Comparison of ENCODE assay signal across 8 cellular contexts in the genomic region with DNA sequence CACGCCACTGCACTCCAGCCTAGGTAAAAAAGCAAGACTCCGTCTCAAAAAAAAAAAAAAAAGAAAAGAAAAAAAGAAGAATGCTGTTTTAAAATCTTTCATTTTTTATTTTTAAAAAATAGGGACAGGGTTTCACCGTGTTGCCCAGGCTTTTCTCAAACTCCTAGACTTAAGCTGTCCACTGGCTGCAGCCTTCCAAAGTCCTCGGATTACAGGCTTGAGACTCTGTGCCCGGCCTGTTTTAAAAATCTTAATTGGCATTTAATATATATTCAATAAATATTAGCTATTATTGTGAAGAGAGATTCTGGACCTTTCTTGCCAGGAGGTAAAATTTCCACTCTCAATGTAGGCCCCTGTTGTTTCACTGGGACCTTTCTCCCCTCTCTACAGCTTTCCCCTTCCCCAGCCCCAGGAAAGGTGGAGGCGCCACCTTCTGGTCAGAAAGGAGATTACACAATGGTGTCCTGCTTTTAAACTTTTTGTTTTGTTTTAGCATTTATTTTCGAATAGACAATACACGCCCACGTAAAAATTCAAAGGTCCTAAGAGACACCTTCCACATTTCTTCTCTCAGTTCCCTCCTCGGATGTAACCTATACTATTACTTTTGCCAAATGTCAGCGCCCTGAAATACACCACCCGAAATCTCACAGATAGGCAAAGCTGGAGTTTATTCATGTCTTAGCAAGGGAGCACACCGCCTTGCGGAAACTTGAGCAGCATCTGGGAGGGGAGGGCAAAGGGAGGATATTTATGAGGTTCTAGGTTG. TPM values are rescaled to one million over a fixed set of nuclear protein-coding genes. Genes with fewer than 3 reads are reported as not detected.
DNase-seq lines count a peak whose midpoint lies in the region; ATAC-seq and TF ChIP-seq lines count a peak whose summit lies in the region.

No MANE protein-coding gene starts in this region.

- H3K79me1 ChIP-seq in mesenchymal stem cell (replicated peaks; ENCODE audit: low read length, poor library complexity, severe bottlenecking), result no peaks in the 10 kb centered on the region

- H4K8ac ChIP-seq in mesenchymal stem cell (ENCODE audit: low read length), result no peak overlapping the region

- H2BK5ac ChIP-seq in mesenchymal stem cell (ENCODE audit: low read depth, low read length, poor library complexity, severe bottlenecking), result no peak overlapping the region

- H3K36me3 ChIP-seq in ACC112 (ENCODE audit: insufficient read depth, low read length), result no peaks in the 10 kb centered on the region
- no peaks in the 10 kb centered on the region for H3K36me3 ChIP-seq in mesenchymal stem cell (ENCODE audit: control insufficient read depth in 1 of 2, insufficient read depth in 2 of 2, low read depth in 1 of 2, low read length in 2 of 2)

- H2BK120ac ChIP-seq in mesenchymal stem cell (ENCODE audit: low read depth, low read length), result no peak overlapping the region

- H3K4ac ChIP-seq in mesenchymal stem cell (ENCODE audit: low read depth in 1 of 2, low read length in 2 of 2), result no peak overlapping the region

- no peak overlapping the region for H4K91ac ChIP-seq in mesenchymal stem cell (ENCODE audit: low read length)

- no peaks in the 10 kb centered on the region for H3K79me2 ChIP-seq in ACC112 (ENCODE audit: control insufficient read depth, insufficient read depth, low read length, unreplicated experiment)

- H3K4me1 ChIP-seq in ACC112 (ENCODE audit: control insufficient read depth, insufficient read depth, low read length, unreplicated experiment) (no peaks in the 10 kb centered on the region), mesenchymal stem cell (ENCODE audit: control insufficient read depth, insufficient read depth, low read depth, low read length) (no peaks in the 10 kb centered on the region)

- no peak overlapping the region for H2BK12ac ChIP-seq in mesenchymal stem cell (ENCODE audit: low read length in 2 of 2)

- H3K18ac ChIP-seq in mesenchymal stem cell (ENCODE audit: low read depth in 1 of 2, low read length in 2 of 2), result no peak overlapping the region

- H2AFZ ChIP-seq in ACC112 (ENCODE audit: low read length, unreplicated experiment) (peak overlapping the region; percentile 89), mesenchymal stem cell (ENCODE audit: low read depth, low read length) (no peak overlapping the region)

- peak; percentile 38 for DNase-seq in NCI-H146 treated with DMSO at 0.1 percent for 48 hours (lab: John Stamatoyannopoulos, UW; ENCODE audit: unreplicated experiment)
- peak; percentile 61 for DNase-seq in activated CD4-positive, alpha-beta T cell treated with anti-CD3 and anti-CD28 coated beads, Interleukin-2, amount 50 U/mL, for 1 hour
- peak; percentile 40 for DNase-seq in effector CD8-positive, alpha-beta T cell (lab: John Stamatoyannopoulos, UW)
- DNase-seq in mesenchymal stem cell, result peak; percentile 65
- peak; percentile 32 to 39 for DNase-seq in stimulated activated CD8-positive, alpha-beta memory T cell treated with anti-CD3 and anti-CD28 coated beads, Interleukin-4, amount 100 ng/mL, for 1 hour (ENCODE audit: low read depth in 2 of 2, low spot score in 1 of 2)

- H3K27ac ChIP-seq in ACC112 (ENCODE audit: low read depth, low read length), result no peak overlapping the region
- no peak overlapping the region for H3K27ac ChIP-seq in mesenchymal stem cell (ENCODE audit: low read length, poor library complexity, severe bottlenecking)

- H3K4me3 ChIP-seq in ACC112 (ENCODE audit: low read depth, low read length), result peak overlapping the region; percentile 87
- H3K4me3 ChIP-seq in mesenchymal stem cell (ENCODE audit: insufficient read depth in 1 of 2, low read depth in 1 of 2, low read length in 2 of 2), result peak overlapping the region in 1 of 2 experiments; percentile 84

- no peak overlapping the region for H3K23ac ChIP-seq in mesenchymal stem cell (ENCODE audit: low read length in 2 of 2)

- H3K9me3 ChIP-seq in mesenchymal stem cell (ENCODE audit: control insufficient read depth, low read length), result no peaks in the 10 kb centered on the region

- no peak overlapping the region for H2AK5ac ChIP-seq in mesenchymal stem cell (ENCODE audit: low read length, severe bottlenecking)

- peak overlapping the region; percentile 90 for H3K9ac ChIP-seq in mesenchymal stem cell (ENCODE audit: low read length)

- no peak overlapping the region for H2BK15ac ChIP-seq in mesenchymal stem cell (ENCODE audit: low read depth, poor library complexity, severe bottlenecking)

- peak overlapping the region; percentile 84 for H3K4me2 ChIP-seq in mesenchymal stem cell (ENCODE audit: low read length, poor library complexity, severe bottlenecking)

- WGBS in mesenchymal stem cell, result 33% methylated on average over 11 of the region's 14 CpGs

- TF ChIP-seq CTCF in GM12873 (IDR thresholded peaks at IDR 0.05; ENCODE audit: insufficient read depth, low read depth, low read length, missing control alignments), result peak; percentile 77

- no peak overlapping the region for H3K14ac ChIP-seq in mesenchymal stem cell (ENCODE audit: low read length in 2 of 2)

- H3K27me3 ChIP-seq in ACC112 (ENCODE audit: insufficient read depth, low read length), result no peaks in the 10 kb centered on the region; the same call in 1 of the 2 replicates
- H3K27me3 ChIP-seq in mesenchymal stem cell (ENCODE audit: control insufficient read depth in 1 of 2, insufficient read depth in 1 of 2, low read length in 2 of 2), result no peaks in the 10 kb centered on the region

- no peak for ATAC-seq in HG02970 (IDR thresholded peaks at IDR 0.05; ENCODE audit: low FRiP score, unreplicated experiment)

RNA-seq across cellular contexts. Expression of a gene that starts 23.8 kb away (rescaled TPM):
- 40.7 TPM for polyA plus RNA-seq in mesenchymal stem cell (2013, experiment 1 of 2)
- polyA plus RNA-seq in mesenchymal stem cell (2013, experiment 2 of 2), result 40.7 TPM

RNA-seq across cellular contexts. Expression of a gene that starts 58.9 kb away (rescaled TPM):
- polyA plus RNA-seq in mesenchymal stem cell (2013, experiment 1 of 2), result 209 TPM
- 208 TPM for polyA plus RNA-seq in mesenchymal stem cell (2013, experiment 2 of 2)
